Comparison of ENCODE assay signal across 9 cellular contexts in genomic region chr1:25694591-25695007, GRCh38.
DNase-seq lines count a peak whose midpoint lies in the region; ATAC-seq and TF ChIP-seq lines count a peak whose summit lies in the region.
"Had no signal": no experiment of that assay in that cellular context is flagged by ENCODE, and none has a peak within 500 bp of the region (broad histone marks: within the 10 kb centered on the region; RNA-seq: fewer than 3 reads in every experiment).

No MANE protein-coding gene starts in this region.

- 18 to 24% methylated on average over 4 of the region's 4 CpGs for WGBS in gastroesophageal sphincter (ENCODE audit: low coverage in 1 of 2), 2 donors

- TF ChIP-seq CTCF in gastroesophageal sphincter (IDR thresholded peaks at IDR 0.05) = peak in 2 of 4 experiments; percentile 49 to 61
- TF ChIP-seq CTCF in neural progenitor cell (IDR thresholded peaks at IDR 0.05) = no peak
- no peak for TF ChIP-seq CTCF in RWPE1 (conservative IDR thresholded peaks at IDR 0.05; ENCODE audit: low read depth)

- H3K4me1 ChIP-seq in gastroesophageal sphincter (peaks cover 18 to 79% (median 22%) of the 10 kb centered on the region in 3 donors), neural progenitor cell (peaks cover 25% of the 10 kb centered on the region)

- H3K36me3 Mint-ChIP-seq in activated naive CD4-positive, alpha-beta T cell treated with anti-CD3 and anti-CD28 coated beads, Interleukin-2, amount 50 U/mL, for 24 hours = peaks cover 3% of the 10 kb centered on the region
- H3K36me3 Mint-ChIP-seq in neural progenitor cell = no peaks in the 10 kb centered on the region

- CTCF ChIA-PET in RWPE1 (lab: Yijun Ruan, JAX) = interaction anchor here (0.5 to 1.4 kb wide), 3 partner anchors 9 to 760 kb away, joined by 3 to 4 read pairs (median 3); no protein-coding TSS in a partner anchor

- no peaks in the 10 kb centered on the region for H3K9me3 ChIP-seq in gastroesophageal sphincter
- H3K9me3 ChIP-seq in neural progenitor cell (ENCODE audit: low read depth) = no peaks in the 10 kb centered on the region

- no peaks in the 10 kb centered on the region for H3K27me3 Mint-ChIP-seq in activated naive CD4-positive, alpha-beta T cell treated with anti-CD3 and anti-CD28 coated beads, Interleukin-2, amount 50 U/mL, for 24 hours
- peaks cover 2% of the 10 kb centered on the region for H3K27me3 Mint-ChIP-seq in neural progenitor cell (ENCODE audit: insufficient read depth, low read depth)

- ATAC-seq in gastroesophageal sphincter = peak; percentile 13

- H3K4me1 Mint-ChIP-seq in activated naive CD4-positive, alpha-beta T cell treated with anti-CD3 and anti-CD28 coated beads, Interleukin-2, amount 50 U/mL, for 24 hours = peaks cover 55% of the 10 kb centered on the region
- peaks cover 54% of the 10 kb centered on the region for H3K4me1 Mint-ChIP-seq in neural progenitor cell

- H3K4me3 ChIP-seq in gastroesophageal sphincter (no peak overlapping the region), neural progenitor cell (no peak overlapping the region)

- no peak overlapping the region for H2AFZ ChIP-seq in neural progenitor cell (replicated peaks)

- H3K36me3 ChIP-seq in gastroesophageal sphincter = no peaks in the 10 kb centered on the region
- no peaks in the 10 kb centered on the region for H3K36me3 ChIP-seq in neural progenitor cell

- no peaks in the 10 kb centered on the region for H4K20me1 ChIP-seq in neural progenitor cell (ENCODE audit: low read depth)

- H3K27ac ChIP-seq in gastroesophageal sphincter (peak overlapping the region; percentile 87 to 92 (median 88)), neural progenitor cell (no peak overlapping the region), RWPE1 (no peak overlapping the region)

- H3K4me2 ChIP-seq in neural progenitor cell = no peak overlapping the region

- H3K4me3 Mint-ChIP-seq in activated naive CD4-positive, alpha-beta T cell treated with anti-CD3 and anti-CD28 coated beads, Interleukin-2, amount 50 U/mL, for 24 hours = no peak overlapping the region
- no peak overlapping the region for H3K4me3 Mint-ChIP-seq in neural progenitor cell

- POLR2A ChIA-PET in RWPE1 (lab: Yijun Ruan, JAX; ENCODE audit: low non-redundant PET) = no interaction called here

- peak overlapping the region; percentile 35 for H3K27ac Mint-ChIP-seq in activated naive CD4-positive, alpha-beta T cell treated with anti-CD3 and anti-CD28 coated beads, Interleukin-2, amount 50 U/mL, for 24 hours
- H3K27ac Mint-ChIP-seq in neural progenitor cell = peak overlapping the region; percentile 24

- H3K27me3 ChIP-seq in gastroesophageal sphincter (no peaks in the 10 kb centered on the region), neural progenitor cell (no peaks in the 10 kb centered on the region)

- no peak for TF ChIP-seq POLR2A in gastroesophageal sphincter (IDR thresholded peaks at IDR 0.05)

- DNase-seq in activated naive CD4-positive, alpha-beta T cell (lab: John Stamatoyannopoulos, UW) = no peak
- no peak for DNase-seq in neural progenitor cell (ENCODE audit: low spot score)
- DNase-seq in occipital lobe (lab: John Stamatoyannopoulos, UW) = no peak
- no peak for DNase-seq in NCI-H187 (lab: John Stamatoyannopoulos, UW)
- DNase-seq in RWPE1 (ENCODE audit: low spot score) = no peak
- no peak for DNase-seq in DMS114 treated with DMSO at 0.1 percent for 48 hours (lab: John Stamatoyannopoulos, UW; ENCODE audit: unreplicated experiment)
- DNase-seq: activated naive CD4-positive, alpha-beta T cell treated with anti-CD3 and anti-CD28 coated beads, Interleukin-2, amount 50 U/mL, for 16 hours had no signal

- H3F3A ChIP-seq in neural progenitor cell (ENCODE audit: low read depth) = peaks cover 24% of the 10 kb centered on the region

- H3K9me3 Mint-ChIP-seq in activated naive CD4-positive, alpha-beta T cell treated with anti-CD3 and anti-CD28 coated beads, Interleukin-2, amount 50 U/mL, for 24 hours = no peaks in the 10 kb centered on the region
- no peaks in the 10 kb centered on the region for H3K9me3 Mint-ChIP-seq in neural progenitor cell

- no peak for TF ChIP-seq EP300 in gastroesophageal sphincter (IDR thresholded peaks at IDR 0.05)

- no peak overlapping the region for H3K9ac ChIP-seq in neural progenitor cell

- H3K79me2 ChIP-seq in neural progenitor cell (ENCODE audit: low read depth) = no peaks in the 10 kb centered on the region

Comparison
In these comparisons a context has a peak if more than half of its experiments do, and no peak if none do; other contexts are left out.
1. H3K27ac ChIP-seq: peak in gastroesophageal sphincter (4 of 4); none in neural progenitor cell (single experiment) and RWPE1 (single experiment).